13 cellular contexts compared by ENCODE assay signal in the genomic region with DNA sequence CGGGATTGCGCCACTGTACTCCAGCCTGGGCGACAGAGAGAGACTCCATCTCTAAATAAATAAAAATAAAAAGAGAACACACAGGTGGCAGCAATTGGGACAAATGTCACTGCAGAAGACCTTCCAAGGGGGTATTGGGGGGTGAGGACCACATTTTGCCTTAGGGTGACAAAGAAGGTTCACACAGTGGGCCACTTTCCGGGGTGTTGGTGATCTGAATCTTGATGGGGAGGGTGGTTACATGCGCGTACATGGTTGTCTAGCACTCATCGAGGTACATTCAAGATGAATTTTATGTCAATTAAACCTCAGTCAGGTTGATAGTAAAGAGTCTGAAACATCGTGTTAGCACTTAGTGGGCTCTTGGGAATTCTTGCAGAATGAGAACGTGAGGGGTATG. TPM values are rescaled to one million over a fixed set of nuclear protein-coding genes. Genes with fewer than 3 reads are reported as not detected.
A peak's percentile ranks its signal among the peaks of the same experiment; 100 is the strongest.
DNase-seq lines count a peak whose midpoint lies in the region; ATAC-seq and TF ChIP-seq lines count a peak whose summit lies in the region.
"Had no signal": no experiment of that assay in that cellular context is flagged by ENCODE, and none has a peak within 500 bp of the region (broad histone marks: within the 10 kb centered on the region; RNA-seq: fewer than 3 reads in every experiment).

No MANE protein-coding gene starts in this region.

- peaks cover 65% of the 10 kb centered on the region for H3K4me1 Mint-ChIP-seq in activated CD8-positive, alpha-beta memory T cell treated with anti-CD3 and anti-CD28 coated beads, Interleukin-2, amount 10 ng/mL, durations not matched to agents 7 days and 5 days
- H3K4me1 Mint-ChIP-seq in stimulated activated naive B cell treated with anti-CD40 and anti-IgM and Interleukin-4, amounts not matched to agents 10 μg/mL and 1 μg/mL and 100 μg/mL, for 72 hours, result peaks cover 59 to 77% of the 10 kb centered on the region in 2 donors

- no peak for DNase-seq in activated CD8-positive, alpha-beta memory T cell treated with anti-CD3 and anti-CD28 coated beads, Interleukin-2, amount 10 ng/mL, durations not matched to agents 7 days and 5 days
- no peak for DNase-seq in activated CD8-positive, alpha-beta memory T cell treated with anti-CD3 and anti-CD28 coated beads, Interleukin-2, amount 50 U/mL, for 48 hours
- DNase-seq in colonic mucosa (no peak), T-helper 9 cell (no peak)
- no peak for DNase-seq in stimulated activated naive B cell treated with anti-CD40 and anti-IgM and Interleukin-4, amounts not matched to agents 10 μg/mL and 1 μg/mL and 100 μg/mL, for 72 hours
- DNase-seq: ACHN, body of pancreas, NCI-H2029, NCI-H748 treated with DMSO at 0.1 percent for 48 hours had no signal

- peaks cover 45% of the 10 kb centered on the region for H3K79me2 ChIP-seq in OCI-LY3 (ENCODE audit: low read length)

- no peak overlapping the region for H2AFZ ChIP-seq in OCI-LY3 (ENCODE audit: low read depth, low read length)

- TF ChIP-seq CTCF in OCI-LY3 (IDR thresholded peaks at IDR 0.05; ENCODE audit: low read depth, low read length) (no peak), colonic mucosa (IDR thresholded peaks at IDR 0.05) (no peak)

- no peaks in the 10 kb centered on the region for H3K36me3 ChIP-seq in OCI-LY3 (replicated peaks; ENCODE audit: low read depth, low read length)
- H3K36me3 ChIP-seq in colonic mucosa, result no peaks in the 10 kb centered on the region

- H3K27ac Mint-ChIP-seq in activated CD8-positive, alpha-beta memory T cell treated with anti-CD3 and anti-CD28 coated beads, Interleukin-2, amount 10 ng/mL, durations not matched to agents 7 days and 5 days, result peak overlapping the region; percentile 95
- peak overlapping the region; percentile 96 for H3K27ac Mint-ChIP-seq in stimulated activated naive B cell treated with anti-CD40 and anti-IgM and Interleukin-4, amounts not matched to agents 10 μg/mL and 1 μg/mL and 100 μg/mL, for 72 hours

- ATAC-seq in activated CD8-positive, alpha-beta memory T cell treated with anti-CD3 and anti-CD28 coated beads, Interleukin-2, amount 10 ng/mL, durations not matched to agents 7 days and 5 days, result no peak
- ATAC-seq in stimulated activated naive B cell treated with anti-CD40 and anti-IgM and Interleukin-4, amounts not matched to agents 10 μg/mL and 1 μg/mL and 100 μg/mL, for 72 hours (replicated peaks), result no peak
- ATAC-seq in GM18519 (IDR thresholded peaks at IDR 0.05; ENCODE audit: low FRiP score, unreplicated experiment) (no peak), HG02981 (IDR thresholded peaks at IDR 0.05; ENCODE audit: unreplicated experiment) (no peak)
- ATAC-seq: body of pancreas had no signal

- H3K4me3 ChIP-seq in OCI-LY3 (ENCODE audit: low read length) (no peak overlapping the region), colonic mucosa (no peak overlapping the region)
- H3K4me3 ChIP-seq: body of pancreas had no signal

- H3K4me1 ChIP-seq in OCI-LY3 (ENCODE audit: low read length), result peaks cover 81% of the 10 kb centered on the region
- no peaks in the 10 kb centered on the region for H3K4me1 ChIP-seq in colonic mucosa

- no peaks in the 10 kb centered on the region for H3K27me3 ChIP-seq in OCI-LY3 (ENCODE audit: low read depth, low read length)
- H3K27me3 ChIP-seq in colonic mucosa, result no peaks in the 10 kb centered on the region
- H3K27me3 ChIP-seq: body of pancreas had no signal

- peak overlapping the region; percentile 84 for H3K4me2 ChIP-seq in OCI-LY3 (ENCODE audit: low read length)

- CTCF ChIA-PET in activated CD8-positive, alpha-beta memory T cell treated with anti-CD3 and anti-CD28 coated beads, Interleukin-2, amount 10 ng/mL, durations not matched to agents 7 days and 5 days (lab: Charles Lee), result interaction anchor here (1.4 to 11.6 kb wide), 3 partner anchors 8 to 133 kb away, joined by 9 to 206 read pairs (median 167); partner anchors contain the start of gene TMSB4X

- H3K4me3 Mint-ChIP-seq in activated CD8-positive, alpha-beta memory T cell treated with anti-CD3 and anti-CD28 coated beads, Interleukin-2, amount 10 ng/mL, durations not matched to agents 7 days and 5 days, result peak overlapping the region; percentile 66
- H3K4me3 Mint-ChIP-seq in stimulated activated naive B cell treated with anti-CD40 and anti-IgM and Interleukin-4, amounts not matched to agents 10 μg/mL and 1 μg/mL and 100 μg/mL, for 72 hours, result peak overlapping the region; percentile 77 to 79

- H4K20me1 ChIP-seq in OCI-LY3 (ENCODE audit: insufficient read depth, low read length), result no peaks in the 10 kb centered on the region

- H3K9me3 ChIP-seq in OCI-LY3 (ENCODE audit: insufficient read depth, low read length) (peaks cover 3% of the 10 kb centered on the region; the same call in 1 of the 2 replicates), colonic mucosa (no peaks in the 10 kb centered on the region)
- H3K9me3 ChIP-seq: body of pancreas had no signal

- H3K9me3 Mint-ChIP-seq in activated CD8-positive, alpha-beta memory T cell treated with anti-CD3 and anti-CD28 coated beads, Interleukin-2, amount 10 ng/mL, durations not matched to agents 7 days and 5 days (ENCODE audit: low read depth), result no peaks in the 10 kb centered on the region
- peaks cover 0 to 2% of the 10 kb centered on the region in 2 donors for H3K9me3 Mint-ChIP-seq in stimulated activated naive B cell treated with anti-CD40 and anti-IgM and Interleukin-4, amounts not matched to agents 10 μg/mL and 1 μg/mL and 100 μg/mL, for 72 hours

- H3K9ac ChIP-seq in OCI-LY3 (ENCODE audit: low read length) (peak overlapping the region; percentile 90; the same call in 1 of the 2 replicates), colonic mucosa (ENCODE audit: low read depth in 2 of 2, low read length in 2 of 2) (no peak overlapping the region)

- H3K27me3 Mint-ChIP-seq in activated CD8-positive, alpha-beta memory T cell treated with anti-CD3 and anti-CD28 coated beads, Interleukin-2, amount 10 ng/mL, durations not matched to agents 7 days and 5 days, result no peaks in the 10 kb centered on the region
- H3K27me3 Mint-ChIP-seq in stimulated activated naive B cell treated with anti-CD40 and anti-IgM and Interleukin-4, amounts not matched to agents 10 μg/mL and 1 μg/mL and 100 μg/mL, for 72 hours, result no peaks in the 10 kb centered on the region

- H3K27ac ChIP-seq in OCI-LY3 (ENCODE audit: low read length), result peak overlapping the region; percentile 99
- peak overlapping the region; percentile 64 for H3K27ac ChIP-seq in colonic mucosa

- intact Hi-C loops in colonic mucosa (cut with DNase I), result no loop called here

- no peaks in the 10 kb centered on the region for H3K36me3 Mint-ChIP-seq in activated CD8-positive, alpha-beta memory T cell treated with anti-CD3 and anti-CD28 coated beads, Interleukin-2, amount 10 ng/mL, durations not matched to agents 7 days and 5 days
- peaks cover 0 to 4% of the 10 kb centered on the region in 2 donors for H3K36me3 Mint-ChIP-seq in stimulated activated naive B cell treated with anti-CD40 and anti-IgM and Interleukin-4, amounts not matched to agents 10 μg/mL and 1 μg/mL and 100 μg/mL, for 72 hours

RNA-seq across cellular contexts. Expression of gene TMSB4X, which starts 20.5 kb away (rescaled TPM):
- total RNA-seq in activated CD8-positive, alpha-beta memory T cell treated with anti-CD3 and anti-CD28 coated beads, Interleukin-2, amount 10 ng/mL, durations not matched to agents 7 days and 5 days, result 1,000 to 10,000 TPM; 6,072 to 7,639 TPM
- total RNA-seq in colonic mucosa, result 1,000 to 10,000 TPM; 3,844 to 4,288 TPM

RNA-seq across cellular contexts. Expression of gene TLR8, which starts 48.0 kb away (rescaled TPM):
- total RNA-seq in activated CD8-positive, alpha-beta memory T cell treated with anti-CD3 and anti-CD28 coated beads, Interleukin-2, amount 10 ng/mL, durations not matched to agents 7 days and 5 days, result not detected
- 1 to 10 TPM in 1 of 2 donors, under 1 TPM in 1; 0.35 to 1.6 TPM for total RNA-seq in colonic mucosa
- total RNA-seq: M059J had no signal
